ENCODE assay signal across 14 cellular contexts in genomic region chr20:63176035-63176434, GRCh38. TPM values are rescaled to one million over a fixed set of nuclear protein-coding genes. Genes with fewer than 3 reads are reported as not detected.
DNase-seq lines count a peak whose midpoint lies in the region; ATAC-seq and TF ChIP-seq lines count a peak whose summit lies in the region.
"Had no signal": no experiment of that assay in that cellular context is flagged by ENCODE, and none has a peak within 500 bp of the region (broad histone marks: within the 10 kb centered on the region; RNA-seq: fewer than 3 reads in every experiment).

No MANE protein-coding gene starts in this region.

- no peak for ATAC-seq in activated CD8-positive, alpha-beta memory T cell treated with anti-CD3 and anti-CD28 coated beads, Interleukin-2, amount 10 ng/mL, durations not matched to agents 7 days and 5 days
- ATAC-seq in stimulated activated effector memory CD8-positive, alpha-beta T cell treated with anti-CD3 and anti-CD28 coated beads, Interleukin-12 subunit alpha, Interleukin-12 subunit beta, amount 100 ng/mL, for 72 hours, result no peak
- no peak for ATAC-seq in HG02970 (IDR thresholded peaks at IDR 0.05; ENCODE audit: low FRiP score, unreplicated experiment)

- H3K27me3 Mint-ChIP-seq in activated CD8-positive, alpha-beta memory T cell treated with anti-CD3 and anti-CD28 coated beads, Interleukin-2, amount 10 ng/mL, durations not matched to agents 7 days and 5 days, result peaks cover 61% of the 10 kb centered on the region

- no peaks in the 10 kb centered on the region for H3K9me3 Mint-ChIP-seq in activated CD8-positive, alpha-beta memory T cell treated with anti-CD3 and anti-CD28 coated beads, Interleukin-2, amount 10 ng/mL, durations not matched to agents 7 days and 5 days (ENCODE audit: low read depth)
- H3K9me3 Mint-ChIP-seq in stimulated activated effector memory CD8-positive, alpha-beta T cell treated with anti-CD3 and anti-CD28 coated beads, Interleukin-12 subunit alpha, Interleukin-12 subunit beta, amount 100 ng/mL, for 72 hours, result no peaks in the 10 kb centered on the region

- no peaks in the 10 kb centered on the region for H4K20me1 ChIP-seq in hepatocyte (ENCODE audit: insufficient read depth, poor library complexity, severe bottlenecking)

- WGBS in hepatocyte (ENCODE audit: low lambda C conversion rate, missing lambda C conversion rate), result 9% methylated on average over 14 of the region's 16 CpGs

- H3K9me2 ChIP-seq in hepatocyte (replicated peaks; ENCODE audit: insufficient read depth), result no peaks in the 10 kb centered on the region

- H3K36me3 Mint-ChIP-seq in activated CD8-positive, alpha-beta memory T cell treated with anti-CD3 and anti-CD28 coated beads, Interleukin-2, amount 10 ng/mL, durations not matched to agents 7 days and 5 days, result no peaks in the 10 kb centered on the region
- H3K36me3 Mint-ChIP-seq in stimulated activated effector memory CD8-positive, alpha-beta T cell treated with anti-CD3 and anti-CD28 coated beads, Interleukin-12 subunit alpha, Interleukin-12 subunit beta, amount 100 ng/mL, for 72 hours, result peaks cover 10% of the 10 kb centered on the region

- H3K9me3 ChIP-seq in WERI-Rb-1 (ENCODE audit: severe bottlenecking), result no peaks in the 10 kb centered on the region
- H3K9me3 ChIP-seq in hepatocyte (ENCODE audit: low read depth), result no peaks in the 10 kb centered on the region

- H3K4me3 ChIP-seq in WERI-Rb-1 (ENCODE audit: low read depth, low read length) (peak overlapping the region; percentile 72; the same call in 1 of the 2 replicates), hepatocyte (no peak overlapping the region)

- no peak overlapping the region for H3K27ac ChIP-seq in WERI-Rb-1
- H3K27ac ChIP-seq in hepatocyte, result no peak overlapping the region

- CTCF ChIA-PET in activated CD8-positive, alpha-beta memory T cell treated with anti-CD3 and anti-CD28 coated beads, Interleukin-2, amount 10 ng/mL, durations not matched to agents 7 days and 5 days (lab: Charles Lee), result no interaction called here

- H3K36me3 ChIP-seq in WERI-Rb-1 (peaks cover 17% of the 10 kb centered on the region), hepatocyte (replicated peaks; ENCODE audit: insufficient read depth, low read depth) (no peaks in the 10 kb centered on the region)

- no peaks in the 10 kb centered on the region for H3K79me2 ChIP-seq in hepatocyte

- no peak overlapping the region for H3K4me3 Mint-ChIP-seq in activated CD8-positive, alpha-beta memory T cell treated with anti-CD3 and anti-CD28 coated beads, Interleukin-2, amount 10 ng/mL, durations not matched to agents 7 days and 5 days
- peak overlapping the region; percentile 49 for H3K4me3 Mint-ChIP-seq in stimulated activated effector memory CD8-positive, alpha-beta T cell treated with anti-CD3 and anti-CD28 coated beads, Interleukin-12 subunit alpha, Interleukin-12 subunit beta, amount 100 ng/mL, for 72 hours

- H3K4me1 Mint-ChIP-seq in activated CD8-positive, alpha-beta memory T cell treated with anti-CD3 and anti-CD28 coated beads, Interleukin-2, amount 10 ng/mL, durations not matched to agents 7 days and 5 days, result peaks cover 2% of the 10 kb centered on the region
- peaks cover 28% of the 10 kb centered on the region for H3K4me1 Mint-ChIP-seq in stimulated activated effector memory CD8-positive, alpha-beta T cell treated with anti-CD3 and anti-CD28 coated beads, Interleukin-12 subunit alpha, Interleukin-12 subunit beta, amount 100 ng/mL, for 72 hours

- no peak overlapping the region for H3K4me2 ChIP-seq in hepatocyte

- no peak for DNase-seq in activated CD8-positive, alpha-beta memory T cell treated with anti-CD3 and anti-CD28 coated beads, Interleukin-2, amount 10 ng/mL, durations not matched to agents 7 days and 5 days
- DNase-seq in activated CD8-positive, alpha-beta memory T cell treated with anti-CD3 and anti-CD28 coated beads for 24 hours, result no peak
- DNase-seq in WERI-Rb-1 (no peak), hepatocyte (ENCODE audit: low spot score) (peak; percentile 44), cerebellar nuclear complex (lab: John Stamatoyannopoulos, UW) (no peak), NCI-H510A treated with DMSO at 0.1 percent for 48 hours (lab: John Stamatoyannopoulos, UW) (no peak)
- no peak for DNase-seq in stimulated activated effector memory CD8-positive, alpha-beta T cell treated with anti-CD3 and anti-CD28 coated beads, Interleukin-12 subunit alpha, Interleukin-12 subunit beta, amount 100 ng/mL, for 72 hours (ENCODE audit: low spot score in 2 of 2)
- DNase-seq: central memory CD4-positive, alpha-beta T cell; NCI-H1436; NCI-H748 treated with DMSO at 0.1 percent for 48 hours; Right ventricle myocardium superior had no signal

- H3K4me1 ChIP-seq in hepatocyte (ENCODE audit: insufficient read depth), result peaks cover 5% of the 10 kb centered on the region

- H3K27ac Mint-ChIP-seq in activated CD8-positive, alpha-beta memory T cell treated with anti-CD3 and anti-CD28 coated beads, Interleukin-2, amount 10 ng/mL, durations not matched to agents 7 days and 5 days, result peak overlapping the region; percentile 71
- H3K27ac Mint-ChIP-seq in stimulated activated effector memory CD8-positive, alpha-beta T cell treated with anti-CD3 and anti-CD28 coated beads, Interleukin-12 subunit alpha, Interleukin-12 subunit beta, amount 100 ng/mL, for 72 hours, result peak overlapping the region; percentile 26

- no peak overlapping the region for H2AFZ ChIP-seq in hepatocyte

- no peaks in the 10 kb centered on the region for H3K27me3 ChIP-seq in WERI-Rb-1 (ENCODE audit: insufficient read depth, low read depth, severe bottlenecking)
- H3K27me3 ChIP-seq in hepatocyte, result peaks cover 90% of the 10 kb centered on the region

- TF ChIP-seq CTCF in WERI-Rb-1 (IDR thresholded peaks at IDR 0.05; ENCODE audit: low read depth, low read length) (no peak), hepatocyte (IDR thresholded peaks at IDR 0.05; ENCODE audit: poor library complexity) (no peak)

RNA-seq across cellular contexts. Expression of gene YTHDF1, which starts 39.9 kb away (rescaled TPM):
- 10 to 100 TPM; 37.2 to 42.6 TPM for total RNA-seq in activated CD8-positive, alpha-beta memory T cell treated with anti-CD3 and anti-CD28 coated beads, Interleukin-2, amount 10 ng/mL, durations not matched to agents 7 days and 5 days
- 35.9 and 36.0 TPM in 2 replicates for total RNA-seq in hepatocyte
- 51.2 and 57.4 TPM in 2 replicates for polyA plus RNA-seq in hepatocyte

RNA-seq across cellular contexts. Expression of gene BIRC7, which starts 59.7 kb away (rescaled TPM):
- not detected for total RNA-seq in activated CD8-positive, alpha-beta memory T cell treated with anti-CD3 and anti-CD28 coated beads, Interleukin-2, amount 10 ng/mL, durations not matched to agents 7 days and 5 days
- total RNA-seq in hepatocyte, result 0.43 TPM in 1 of 2 replicates, not detected in the other
- 2.0 and 2.1 TPM in 2 replicates for polyA plus RNA-seq in hepatocyte
- total RNA-seq: HT1080 had no signal
- polyA plus RNA-seq: keratinocyte had no signal
